In the genomic region with DNA sequence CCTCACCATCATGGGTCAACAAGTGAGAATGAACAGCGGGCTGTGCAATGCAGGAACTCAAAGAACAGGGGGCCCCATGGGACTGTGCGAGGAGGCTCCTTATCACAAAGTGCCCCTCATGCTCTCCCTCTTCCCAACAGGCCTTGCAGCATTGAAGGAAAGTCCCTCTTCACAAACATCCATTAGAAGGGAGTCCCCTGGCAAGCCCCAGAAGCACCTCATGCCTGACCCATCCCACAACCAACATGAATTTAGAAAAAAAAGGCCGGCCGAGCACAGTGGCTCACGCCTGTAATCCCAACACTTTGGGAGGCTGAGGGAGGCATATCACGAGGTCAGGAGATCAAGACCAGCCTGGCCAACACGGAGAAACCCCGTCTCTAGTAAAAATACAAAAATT, we compare ENCODE assay signal across 16 cellular contexts.
DNase-seq lines count a peak whose midpoint lies in the region; TF ChIP-seq lines count a peak whose summit lies in the region.
"Had no signal": no experiment of that assay in that cellular context is flagged by ENCODE, and none has a peak within 500 bp of the region (broad histone marks: within the 10 kb centered on the region; RNA-seq: fewer than 3 reads in every experiment).

No MANE protein-coding gene starts in this region.

- intact Hi-C loops in activated CD4-positive, alpha-beta memory T cell treated with anti-CD3 and anti-CD28 coated beads for 36 hours (cut with micrococcal nuclease) = no loop called here
- intact Hi-C loops in sigmoid colon (cut with DNase I) (no loop called here), dorsolateral prefrontal cortex (cut with DNase I) (no loop called here)

- TF ChIP-seq POLR2A in sigmoid colon (IDR thresholded peaks at IDR 0.05) = no peak

- no peaks in the 10 kb centered on the region for H3K36me3 ChIP-seq in sigmoid colon

- CTCF ChIA-PET in activated CD4-positive, alpha-beta memory T cell treated with anti-CD3 and anti-CD28 coated beads, Interleukin-2, amount 10 ng/mL, durations not matched to agents 7 days and 5 days (lab: Charles Lee) = no interaction called here
- CTCF ChIA-PET in activated CD4-positive, alpha-beta memory T cell treated with anti-CD3 and anti-CD28 coated beads for 36 hours (lab: Charles Lee) = no interaction called here
- CTCF ChIA-PET in RWPE1 (lab: Yijun Ruan, JAX) = no interaction called here

- no peaks in the 10 kb centered on the region for H3K4me1 ChIP-seq in sigmoid colon

- H3K4me1 Mint-ChIP-seq in activated CD4-positive, alpha-beta memory T cell treated with anti-CD3 and anti-CD28 coated beads, Interleukin-2, amount 10 ng/mL, durations not matched to agents 7 days and 5 days = no peaks in the 10 kb centered on the region
- H3K4me1 Mint-ChIP-seq in activated CD4-positive, alpha-beta memory T cell treated with anti-CD3 and anti-CD28 coated beads for 36 hours (ENCODE audit: low read depth) = no peaks in the 10 kb centered on the region
- H3K4me1 Mint-ChIP-seq in chondrocyte (ENCODE audit: low read depth) = peaks cover 12% of the 10 kb centered on the region
- H3K4me1 Mint-ChIP-seq: CD8-positive, alpha-beta memory T cell had no signal

- H3K27ac Mint-ChIP-seq in activated CD4-positive, alpha-beta memory T cell treated with anti-CD3 and anti-CD28 coated beads, Interleukin-2, amount 10 ng/mL, durations not matched to agents 7 days and 5 days = no peak overlapping the region
- H3K27ac Mint-ChIP-seq in activated CD4-positive, alpha-beta memory T cell treated with anti-CD3 and anti-CD28 coated beads for 36 hours = no peak overlapping the region
- H3K27ac Mint-ChIP-seq in chondrocyte (ENCODE audit: unreplicated experiment) = peak overlapping the region; percentile 10
- H3K27ac Mint-ChIP-seq: CD8-positive, alpha-beta memory T cell had no signal

- H3K36me3 Mint-ChIP-seq in activated CD4-positive, alpha-beta memory T cell treated with anti-CD3 and anti-CD28 coated beads, Interleukin-2, amount 10 ng/mL, durations not matched to agents 7 days and 5 days (ENCODE audit: low read depth) = no peaks in the 10 kb centered on the region
- H3K36me3 Mint-ChIP-seq in activated CD4-positive, alpha-beta memory T cell treated with anti-CD3 and anti-CD28 coated beads for 36 hours = no peaks in the 10 kb centered on the region
- H3K36me3 Mint-ChIP-seq in chondrocyte (ENCODE audit: low read depth) = peaks cover 1% of the 10 kb centered on the region
- H3K36me3 Mint-ChIP-seq: CD8-positive, alpha-beta memory T cell had no signal

- H3K27me3 Mint-ChIP-seq in activated CD4-positive, alpha-beta memory T cell treated with anti-CD3 and anti-CD28 coated beads, Interleukin-2, amount 10 ng/mL, durations not matched to agents 7 days and 5 days = peaks cover 4% of the 10 kb centered on the region
- peaks cover 2% of the 10 kb centered on the region for H3K27me3 Mint-ChIP-seq in activated CD4-positive, alpha-beta memory T cell treated with anti-CD3 and anti-CD28 coated beads for 36 hours
- no peaks in the 10 kb centered on the region for H3K27me3 Mint-ChIP-seq in chondrocyte (ENCODE audit: low read depth)

- no peak overlapping the region for H3K4me3 Mint-ChIP-seq in activated CD4-positive, alpha-beta memory T cell treated with anti-CD3 and anti-CD28 coated beads, Interleukin-2, amount 10 ng/mL, durations not matched to agents 7 days and 5 days
- no peak overlapping the region for H3K4me3 Mint-ChIP-seq in activated CD4-positive, alpha-beta memory T cell treated with anti-CD3 and anti-CD28 coated beads for 36 hours
- H3K4me3 Mint-ChIP-seq in chondrocyte (ENCODE audit: unreplicated experiment) = no peak overlapping the region
- H3K4me3 Mint-ChIP-seq: CD8-positive, alpha-beta memory T cell had no signal

- no peak for TF ChIP-seq EP300 in sigmoid colon (IDR thresholded peaks at IDR 0.05)

- WGBS in sigmoid colon, 2 donors = 74 to 80% methylated on average over 8 of the region's 8 CpGs

- peaks cover under 1% of the 10 kb centered on the region for H3K9me3 Mint-ChIP-seq in activated CD4-positive, alpha-beta memory T cell treated with anti-CD3 and anti-CD28 coated beads, Interleukin-2, amount 10 ng/mL, durations not matched to agents 7 days and 5 days
- peaks cover 1% of the 10 kb centered on the region for H3K9me3 Mint-ChIP-seq in activated CD4-positive, alpha-beta memory T cell treated with anti-CD3 and anti-CD28 coated beads for 36 hours
- H3K9me3 Mint-ChIP-seq in chondrocyte (ENCODE audit: low read depth) = peaks cover 24% of the 10 kb centered on the region
- H3K9me3 Mint-ChIP-seq: CD8-positive, alpha-beta memory T cell had no signal

- H3K27me3 ChIP-seq in sigmoid colon = no peaks in the 10 kb centered on the region
- H3K27me3 ChIP-seq in dorsolateral prefrontal cortex = no peaks in the 10 kb centered on the region

- H3K4me3 ChIP-seq in sigmoid colon (no peak overlapping the region), dorsolateral prefrontal cortex (no peak overlapping the region)

- DNase-seq in activated CD4-positive, alpha-beta memory T cell treated with anti-CD3 and anti-CD28 coated beads, Interleukin-2, amount 10 ng/mL, durations not matched to agents 7 days and 5 days = peak; percentile 11
- no peak for DNase-seq in activated CD4-positive, alpha-beta memory T cell treated with anti-CD3 and anti-CD28 coated beads for 36 hours
- DNase-seq in RWPE1 (ENCODE audit: low spot score) (no peak), chondrocyte (ENCODE audit: low spot score) (no peak), sigmoid colon (peak; percentile 32), NCI-H1694 (lab: John Stamatoyannopoulos, UW) (no peak), cerebellum (ENCODE audit: low spot score) (no peak), dorsolateral prefrontal cortex (no peak)
- DNase-seq: AML-193; CD8-positive, alpha-beta memory T cell; Kasumi-1; NCI-H1417; NCI-H187; NCI-H2107 had no signal

- TF ChIP-seq CTCF in RWPE1 (conservative IDR thresholded peaks at IDR 0.05; ENCODE audit: low read depth) = no peak
- no peak for TF ChIP-seq CTCF in chondrocyte (IDR thresholded peaks at IDR 0.05)
- TF ChIP-seq CTCF in sigmoid colon (IDR thresholded peaks at IDR 0.05) = no peak
- no peak for TF ChIP-seq CTCF in dorsolateral prefrontal cortex (IDR thresholded peaks at IDR 0.05 in 54 of 56, conservative IDR thresholded peaks at IDR 0.05 in 2 of 56; ENCODE audit: low read depth in 1 of 56, partially characterized antibody in 56 of 56)

- H3K27ac ChIP-seq in RWPE1 (peak overlapping the region; percentile 18; the same call in 1 of the 2 replicates), sigmoid colon (no peak overlapping the region), dorsolateral prefrontal cortex (no peak overlapping the region)
- H3K27ac ChIP-seq: 22Rv1, C4-2B had no signal

- POLR2A ChIA-PET in activated CD4-positive, alpha-beta memory T cell treated with anti-CD3 and anti-CD28 coated beads, Interleukin-2, amount 10 ng/mL, durations not matched to agents 7 days and 5 days (lab: Charles Lee) = no interaction called here
- POLR2A ChIA-PET in activated CD4-positive, alpha-beta memory T cell treated with anti-CD3 and anti-CD28 coated beads for 36 hours (lab: Charles Lee) = no interaction called here
- POLR2A ChIA-PET in RWPE1 (lab: Yijun Ruan, JAX; ENCODE audit: low non-redundant PET) = interaction anchor here (0.6 kb wide), 1 partner anchor 117 kb away, joined by 3 read pairs; no protein-coding TSS in a partner anchor

- H3K9me3 ChIP-seq in sigmoid colon = no peaks in the 10 kb centered on the region

Comparison
In these comparisons a context has a peak if more than half of its experiments do, and no peak if none do; other contexts are left out.
1. DNase-seq: peak in activated CD4-positive, alpha-beta memory T cell treated with anti-CD3 and anti-CD28 coated beads, Interleukin-2, amount 10 ng/mL, durations not matched to agents 7 days and 5 days (single experiment) and sigmoid colon (single experiment); none in activated CD4-positive, alpha-beta memory T cell treated with anti-CD3 and anti-CD28 coated beads for 36 hours (single experiment), RWPE1 (single experiment), chondrocyte (single experiment), NCI-H1694 (single experiment), cerebellum (single experiment) and dorsolateral prefrontal cortex (0 of 10).